In genomic region chr22:46079861-46080821, GRCh38 we compare ENCODE assay signal across 8 cellular contexts.
DNase-seq lines count a peak whose midpoint lies in the region; ATAC-seq and TF ChIP-seq lines count a peak whose summit lies in the region.

No MANE protein-coding gene starts in this region.

- TF ChIP-seq EP300 in Ishikawa (IDR thresholded peaks at IDR 0.05; ENCODE audit: borderline replicate concordance), result peak; percentile 70

- H3K4me3 ChIP-seq in right atrium auricular region, result peak overlapping the region; percentile 59 to 86

- H3K27me3 Mint-ChIP-seq in WTC11 (ENCODE audit: low read depth), result no peaks in the 10 kb centered on the region

- peaks cover 9% of the 10 kb centered on the region for H3K36me3 ChIP-seq in right atrium auricular region

- no peaks in the 10 kb centered on the region for H3K9me3 Mint-ChIP-seq in WTC11

- ATAC-seq in WTC11, result no peak
- ATAC-seq in HG03439 (IDR thresholded peaks at IDR 0.05; ENCODE audit: unreplicated experiment), result no peak
- ATAC-seq in HG03469 (IDR thresholded peaks at IDR 0.05; ENCODE audit: unreplicated experiment), result no peak

- H3K27ac Mint-ChIP-seq in WTC11, result no peak overlapping the region

- peaks cover 30% of the 10 kb centered on the region for H3K4me1 Mint-ChIP-seq in WTC11

- POLR2A ChIA-PET in WTC11 (lab: Charles Lee), result interaction anchor here (1.8 kb wide), 1 partner anchor 74 kb away, joined by 5 read pairs; no protein-coding TSS in a partner anchor

- no peak for TF ChIP-seq RAD21 in Ishikawa (IDR thresholded peaks at IDR 0.05; ENCODE audit: low read depth)

- H3K27me3 ChIP-seq in right atrium auricular region, result no peaks in the 10 kb centered on the region

- TF ChIP-seq CTCF in WTC11 (IDR thresholded peaks at IDR 0.05) (no peak), right atrium auricular region (IDR thresholded peaks at IDR 0.05) (no peak), GM20000 (IDR thresholded peaks at IDR 0.05; ENCODE audit: extremely low read depth, missing control alignments) (no peak)

- CTCF ChIA-PET in WTC11 (lab: Charles Lee), result interaction anchor here (1.5 to 2.8 kb wide), 3 partner anchors 37 to 86 kb away, joined by 6 to 13 read pairs (median 10); no protein-coding TSS in a partner anchor

- peaks cover 0 to 98% of the 10 kb centered on the region in 2 donors for H3K4me1 ChIP-seq in right atrium auricular region

- no peak overlapping the region for H3K4me3 Mint-ChIP-seq in WTC11

- H3K36me3 Mint-ChIP-seq in WTC11, result no peaks in the 10 kb centered on the region

- H3K27ac ChIP-seq in right atrium auricular region (peak overlapping the region; percentile 97 to 99), temporal lobe (ENCODE audit: low read depth, low read length) (peak overlapping the region; percentile 98)

- DNase-seq in WTC11 (ENCODE audit: low spot score), result peak; percentile 9
- DNase-seq in right atrium auricular region (ENCODE audit: low spot score), result peak; percentile 89
- DNase-seq in GM20000 (ENCODE audit: low spot score), result no peak
- DNase-seq in cerebellar nuclear complex (lab: John Stamatoyannopoulos, UW), result no peak

- H3K9me3 ChIP-seq in right atrium auricular region, result no peaks in the 10 kb centered on the region

TF ChIP-seq in Ishikawa, 13 proteins besides CTCF, POLR2A, EP300 and RAD21:
- peak; percentile 19; the same call in 1 of the 2 replicates for TF ChIP-seq TEAD4 (IDR thresholded peaks at IDR 0.05)
- TF ChIP-seq NFIC (IDR thresholded peaks at IDR 0.05), result peak; percentile 48; the same call in 1 of the 2 replicates
- TF ChIP-seq TCF12 (IDR thresholded peaks at IDR 0.05; ENCODE audit: low read depth), result peak; percentile 57; the same call in 1 of the 2 replicates
- peak; percentile 6; the same call in 1 of the 2 replicates for TF ChIP-seq EGR1 (IDR thresholded peaks at IDR 0.05)
- TF ChIP-seq CREB1 (IDR thresholded peaks at IDR 0.05; ENCODE audit: low read depth), result no peak
- TF ChIP-seq YY1 (IDR thresholded peaks at IDR 0.05; ENCODE audit: low read depth), result peak; percentile 76
- TF ChIP-seq, protein P1, sequence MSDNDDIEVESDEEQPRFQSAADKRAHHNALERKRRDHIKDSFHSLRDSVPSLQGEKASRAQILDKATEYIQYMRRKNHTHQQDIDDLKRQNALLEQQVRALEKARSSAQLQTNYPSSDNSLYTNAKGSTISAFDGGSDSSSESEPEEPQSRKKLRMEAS (IDR thresholded peaks at IDR 0.05), result peak; percentile 57
- peak; percentile 97 for TF ChIP-seq ZBTB7A (IDR thresholded peaks at IDR 0.05; ENCODE audit: low read depth)
- peak; percentile 97 for TF ChIP-seq FOXM1 (IDR thresholded peaks at IDR 0.05; ENCODE audit: borderline replicate concordance, low read depth)
- peak; percentile 61 for TF ChIP-seq TAF1 (IDR thresholded peaks at IDR 0.05; ENCODE audit: low read depth)
- TF ChIP-seq, protein P2, sequence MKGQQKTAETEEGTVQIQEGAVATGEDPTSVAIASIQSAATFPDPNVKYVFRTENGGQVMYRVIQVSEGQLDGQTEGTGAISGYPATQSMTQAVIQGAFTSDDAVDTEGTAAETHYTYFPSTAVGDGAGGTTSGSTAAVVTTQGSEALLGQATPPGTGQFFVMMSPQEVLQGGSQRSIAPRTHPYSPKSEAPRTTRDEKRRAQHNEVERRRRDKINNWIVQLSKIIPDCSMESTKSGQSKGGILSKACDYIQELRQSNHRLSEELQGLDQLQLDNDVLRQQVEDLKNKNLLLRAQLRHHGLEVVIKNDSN (IDR thresholded peaks at IDR 0.05), result no peak; the same call in 1 of the 2 replicates
- TF ChIP-seq CEBPB (IDR thresholded peaks at IDR 0.05), result no peak
- TF ChIP-seq REST (IDR thresholded peaks at IDR 0.05; ENCODE audit: low read depth), result 0 out of 2 replicates have a peak, but pooled peaks have one; percentile 24
TF ChIP-seq in Ishikawa: peak in this region for 10.

TF ChIP-seq in WTC11, 78 proteins besides CTCF, POLR2A, EP300 and RAD21:
- no peak for TF ChIP-seq TEAD1 (CRISPR knock-in tag; IDR thresholded peaks at IDR 0.05)
- TF ChIP-seq IRF2 (CRISPR knock-in tag; IDR thresholded peaks at IDR 0.05; ENCODE audit: borderline replicate concordance, low read depth), result no peak
- no peak for TF ChIP-seq ZNF281 (CRISPR knock-in tag; IDR thresholded peaks at IDR 0.05)
- no peak for TF ChIP-seq ZNF219 (CRISPR knock-in tag; IDR thresholded peaks at IDR 0.05; ENCODE audit: borderline replicate concordance)
- TF ChIP-seq ZNF423 (CRISPR knock-in tag; IDR thresholded peaks at IDR 0.05), result no peak
- no peak for TF ChIP-seq ZNF425 (CRISPR knock-in tag; conservative IDR thresholded peaks at IDR 0.05)
- no peak for TF ChIP-seq ESRRA (CRISPR knock-in tag; IDR thresholded peaks at IDR 0.05; ENCODE audit: borderline replicate concordance)

Comparison
In these comparisons a context has a peak if more than half of its experiments do, and no peak if none do; other contexts are left out.
1. DNase-seq: peak in WTC11 (single experiment) and right atrium auricular region (single experiment); none in GM20000 (single experiment) and cerebellar nuclear complex (0 of 2).